1 cellular context compared by ENCODE assay signal in genomic region chr12:105222726-105223357, GRCh38.
TF ChIP-seq lines count a peak whose summit lies in the region.

No MANE protein-coding gene starts in this region.

TF ChIP-seq in H1, 55 proteins besides CTCF, POLR2A, EP300 and RAD21:
- no peak for TF ChIP-seq EZH2 (IDR thresholded peaks at IDR 0.05; ENCODE audit: low read depth, low read length, severe bottlenecking)
- no peak for TF ChIP-seq CTBP2 (IDR thresholded peaks at IDR 0.05; ENCODE audit: borderline replicate concordance, insufficient read depth, insufficient read length, low read length)
- no peak for TF ChIP-seq NRF1 (IDR thresholded peaks at IDR 0.05; ENCODE audit: low read depth, low read length)
- no peak for TF ChIP-seq CHD7 (IDR thresholded peaks at IDR 0.05; ENCODE audit: insufficient replicate concordance, low read length)
- TF ChIP-seq BRCA1 (IDR thresholded peaks at IDR 0.05; ENCODE audit: low read depth, low read length) = no peak
- TF ChIP-seq TBP (IDR thresholded peaks at IDR 0.05; ENCODE audit: low read depth, low read length) = no peak
- TF ChIP-seq CHD2 (IDR thresholded peaks at IDR 0.05; ENCODE audit: low read length) = no peak
- TF ChIP-seq ATF2 (IDR thresholded peaks at IDR 0.05; ENCODE audit: low read length) = no peak
- TF ChIP-seq SIRT6 (IDR thresholded peaks at IDR 0.05; ENCODE audit: low read length) = no peak
- TF ChIP-seq CREB1 (IDR thresholded peaks at IDR 0.05) = no peak
TF ChIP-seq in H1: peak in this region for 0.
